21 cellular contexts compared by ENCODE assay signal in genomic region chr4:152992027-152992426, GRCh38. TPM values are rescaled to one million over a fixed set of nuclear protein-coding genes. Genes with fewer than 3 reads are reported as not detected.
A peak's percentile ranks its signal among the peaks of the same experiment; 100 is the strongest.
DNase-seq lines count a peak whose midpoint lies in the region; ATAC-seq, FAIRE-seq and TF ChIP-seq lines count a peak whose summit lies in the region.
"Had no signal": no experiment of that assay in that cellular context is flagged by ENCODE, and none has a peak within 500 bp of the region (broad histone marks: within the 10 kb centered on the region; RNA-seq: fewer than 3 reads in every experiment).

No MANE protein-coding gene starts in this region.

- no peaks in the 10 kb centered on the region for H3K36me3 ChIP-seq in K562 (ENCODE audit: control insufficient read depth, insufficient read depth, low read length)
- H3K36me3 ChIP-seq: tibial artery had no signal

- in situ Hi-C loops in K562 (cut with MboI): no loop called here

- peak overlapping the region; percentile 66 for H3K27ac ChIP-seq in 22Rv1
- H3K27ac ChIP-seq in K562 (ENCODE audit: extremely low read depth, low read depth, low read length): no peak overlapping the region
- H3K27ac ChIP-seq: tibial artery had no signal

- H3K4me1 Mint-ChIP-seq in osteocyte (ENCODE audit: unreplicated experiment): peaks cover 5% of the 10 kb centered on the region
- H3K4me1 Mint-ChIP-seq: CD4-positive, alpha-beta memory T cell; stimulated activated memory B cell treated with anti-CD40 and anti-IgM and Interleukin-4, amounts not matched to agents 10 μg/mL and 1 μg/mL and 100 μg/mL, for 72 hours had no signal

- H3K27me3 Mint-ChIP-seq in osteocyte (ENCODE audit: unreplicated experiment): no peaks in the 10 kb centered on the region

- no peak for TF ChIP-seq RAD21 in K562 (CRISPR knock-in tag; conservative IDR thresholded peaks at IDR 0.05 in 1 of 2, IDR thresholded peaks at IDR 0.05 in 1 of 2)

- no peaks in the 10 kb centered on the region for H3K9me3 ChIP-seq in K562 (replicated peaks; ENCODE audit: control insufficient read depth, insufficient read depth, low read depth, low read length)
- H3K9me3 ChIP-seq: tibial artery had no signal

- FAIRE-seq in K562 (lab: Jason Lieb, UNC): no peak
- FAIRE-seq: H1 had no signal

- H3K27me3 ChIP-seq in K562 (ENCODE audit: control insufficient read depth in 2 of 2, insufficient read depth in 2 of 2, low read length in 2 of 2): peaks cover 6 to 36% of the 10 kb centered on the region in 2 experiments
- H3K27me3 ChIP-seq: tibial artery had no signal

- no peak overlapping the region for H3K27ac Mint-ChIP-seq in osteocyte (ENCODE audit: unreplicated experiment)
- H3K27ac Mint-ChIP-seq: CD4-positive, alpha-beta memory T cell; stimulated activated memory B cell treated with anti-CD40 and anti-IgM and Interleukin-4, amounts not matched to agents 10 μg/mL and 1 μg/mL and 100 μg/mL, for 72 hours had no signal

- no peaks in the 10 kb centered on the region for H3K36me3 Mint-ChIP-seq in osteocyte (ENCODE audit: unreplicated experiment)
- H3K36me3 Mint-ChIP-seq: CD4-positive, alpha-beta memory T cell; stimulated activated memory B cell treated with anti-CD40 and anti-IgM and Interleukin-4, amounts not matched to agents 10 μg/mL and 1 μg/mL and 100 μg/mL, for 72 hours had no signal

- TF ChIP-seq EP300 in K562 (IDR thresholded peaks at IDR 0.05; ENCODE audit: low read length): no peak

- H2AFZ ChIP-seq in K562 (ENCODE audit: low read depth, low read length): 0 out of 2 replicates have a peak overlapping the region, but pooled peaks have one; percentile 6

- H3K9ac ChIP-seq in K562 (ENCODE audit: insufficient read depth in 1 of 2, low read depth in 2 of 2, low read length in 2 of 2): no peak overlapping the region

- H3K9me1 ChIP-seq in K562 (ENCODE audit: control insufficient read depth, insufficient read depth, low read length): no peaks in the 10 kb centered on the region

- no peak overlapping the region for H3K4me3 Mint-ChIP-seq in osteocyte (ENCODE audit: unreplicated experiment)
- H3K4me3 Mint-ChIP-seq: CD4-positive, alpha-beta memory T cell; stimulated activated memory B cell treated with anti-CD40 and anti-IgM and Interleukin-4, amounts not matched to agents 10 μg/mL and 1 μg/mL and 100 μg/mL, for 72 hours had no signal

- peaks cover 2 to 15% of the 10 kb centered on the region in 2 experiments; a peak in 3 of 5 replicates for H3K4me1 ChIP-seq in K562 (replicated peaks in 1 of 2; ENCODE audit: control insufficient read depth in 2 of 2, insufficient read depth in 2 of 2, low read length in 2 of 2)

- 0 out of 2 replicates have a peak, but pooled peaks have one; percentile 5 for TF ChIP-seq CTCF in 22Rv1 (IDR thresholded peaks at IDR 0.05)
- no peak for TF ChIP-seq CTCF in K562 (IDR thresholded peaks at IDR 0.05 in 2 of 3, conservative IDR thresholded peaks at IDR 0.05 in 1 of 3; ENCODE audit: insufficient read depth in 2 of 3, low read depth in 1 of 3, low read length in 3 of 3)
- no peak for TF ChIP-seq CTCF in osteocyte (IDR thresholded peaks at IDR 0.05)

- ATAC-seq in K562 (no peak), left lobe of liver (peak; percentile 44), HG02938 (IDR thresholded peaks at IDR 0.05; ENCODE audit: unreplicated experiment) (no peak), GM18907 (IDR thresholded peaks at IDR 0.05; ENCODE audit: unreplicated experiment) (no peak)
- ATAC-seq: activated CD4-positive, CD25-positive, alpha-beta regulatory T cell treated with anti-CD3 and anti-CD28 coated beads, Interleukin-2, amount 50 U/mL, for 24 hours; stimulated activated memory B cell treated with anti-CD40 and anti-IgM and Interleukin-4, amounts not matched to agents 10 μg/mL and 1 μg/mL and 100 μg/mL, for 72 hours had no signal

- no peak for TF ChIP-seq POLR2A in K562 (conservative IDR thresholded peaks at IDR 0.05)

- no peaks in the 10 kb centered on the region for H3K9me3 Mint-ChIP-seq in osteocyte (ENCODE audit: unreplicated experiment)
- H3K9me3 Mint-ChIP-seq: CD4-positive, alpha-beta memory T cell; stimulated activated memory B cell treated with anti-CD40 and anti-IgM and Interleukin-4, amounts not matched to agents 10 μg/mL and 1 μg/mL and 100 μg/mL, for 72 hours had no signal

- BruUV-seq in K562 (replicated peaks; lab: Mats Ljungman, UMichigan): no TSS peak

- intact Hi-C loops in K562 (cut with micrococcal nuclease): no loop called here

- H4K20me1 ChIP-seq in K562 (replicated peaks; ENCODE audit: control insufficient read depth, insufficient read depth, low read length): 0 out of 2 replicates have a peak, but pooled peaks cover 3% of the 10 kb centered on the region

- POLR2A ChIA-PET in K562 (lab: Yijun Ruan, JAX): interaction anchor here (0.6 kb wide), 1 partner anchor 11 kb away, joined by 3 read pairs; no protein-coding TSS in a partner anchor

- DNase-seq in HPDE6-E6E7 (ENCODE audit: extremely low spot score) (peak; percentile 98), K562 (ENCODE audit: extremely low read depth in 1 of 4, low spot score in 3 of 4) (no peak), left lobe of liver (ENCODE audit: low spot score) (no peak), osteocyte (ENCODE audit: extremely low spot score, unreplicated experiment) (no peak), dedifferentiated amniotic fluid mesenchymal stem cell (ENCODE audit: extremely low spot score) (no peak)
- DNase-seq: ACHN; CD4-positive, alpha-beta memory T cell; central memory CD4-positive, alpha-beta T cell; effector CD4-positive, alpha-beta T cell; MM.1S; NCI-H1694 treated with DMSO at 0.1 percent for 48 hours; retina; stimulated activated CD4-positive, alpha-beta T cell treated with anti-CD3 and anti-CD28 coated beads, Interleukin-15, amount 100 ng/mL, for 24 hours; T1000; tibial artery had no signal

- WGBS in K562 (ENCODE audit: insufficient coverage, low coverage, missing lambda C conversion rate): 34% methylated on average over 8 of the region's 8 CpGs

- no peak overlapping the region for H3K4me2 ChIP-seq in K562 (ENCODE audit: insufficient read depth, low read length)

- no peak overlapping the region for H3K4me3 ChIP-seq in K562
- H3K4me3 ChIP-seq: tibial artery had no signal

- CTCF ChIA-PET in K562 (lab: Yijun Ruan, JAX; ENCODE audit: low intra/inter-chr PET ratio): no interaction called here

- H3K79me2 ChIP-seq in K562 (ENCODE audit: control insufficient read depth, insufficient read depth, low read length): no peaks in the 10 kb centered on the region

TF ChIP-seq in K562, 482 proteins besides CTCF, POLR2A, EP300 and RAD21 (continues in another document):
- peak; percentile 85; the same call in 1 of the 2 replicates for TF ChIP-seq ATF7 (IDR thresholded peaks at IDR 0.05)
- no peak for TF ChIP-seq ZBTB2 (IDR thresholded peaks at IDR 0.05)
- 0 out of 2 replicates have a peak, but pooled peaks have one; percentile 7 for TF ChIP-seq JUN (IDR thresholded peaks at IDR 0.05; ENCODE audit: borderline replicate concordance, low read depth, low read length)
- no peak for TF ChIP-seq JUN (CRISPR knock-in tag; IDR thresholded peaks at IDR 0.05; ENCODE audit: borderline replicate concordance)
- TF ChIP-seq ATF3 (IDR thresholded peaks at IDR 0.05): peak; percentile 85
- TF ChIP-seq ATF3 (CRISPR knock-in tag; conservative IDR thresholded peaks at IDR 0.05): no peak

RNA-seq across cellular contexts. Expression of gene FHDC1, which starts 55.9 kb away (rescaled TPM):
- 0.83 and 1.1 TPM in 2 replicates for total RNA-seq in K562 (2011; cell fraction: chromatin; rRNA removed; ENCODE audit: low replicate concordance)
- total RNA-seq in K562 (2011; cell fraction: nucleolus; rRNA removed): 0.53 and 0.83 TPM in 2 replicates
- total RNA-seq in K562 (2011; cell fraction: nucleoplasm; rRNA removed): 0.51 and 0.69 TPM in 2 replicates
- total RNA-seq in K562 (2014; rRNA removed) (0.04 and 0.05 TPM in 2 replicates), K562 (2014; rRNA removed; fragmentation: Illumina TruSeq; extraction: Trizol) (0.07 and 0.10 TPM in 2 replicates), K562 (2015; rRNA removed; fragmentation: Illumina TruSeq; extraction: Trizol) (0.04 TPM in 2 replicates), K562 (2021) (0.16 and 0.18 TPM in 2 replicates), left lobe of liver (0.28 TPM), osteocyte (22.1 and 22.3 TPM in 2 replicates)
- polyA plus RNA-seq in K562 (2011; rRNA removed) (0.43 and 0.66 TPM in 2 replicates), K562 (2014; fragmentation: Illumina TruSeq; extraction: Trizol) (0.07 and 0.10 TPM in 2 replicates), K562 (2014; fragmentation: Nextera tagmentation; extraction: Ambion mirVana) (under 1 TPM; 0.01 to 0.08 TPM), K562 (2014; rRNA removed) (0.03 and 0.16 TPM in 2 replicates)
- polyA plus RNA-seq in K562 (2011; cell fraction: cytosol; rRNA removed): 0.33 and 0.59 TPM in 2 replicates
- 1.6 and 1.9 TPM in 2 replicates for polyA plus RNA-seq in K562 (2011; cell fraction: nucleus; rRNA removed)
- 0.12 and 0.24 TPM in 2 replicates for polyA plus RNA-seq in K562 (2012)
- 0.49 and 0.90 TPM in 2 replicates for polyA minus RNA-seq in K562 (2011; rRNA and poly(A)+ RNA removed)
- 0.76 and 1.6 TPM in 2 replicates for polyA minus RNA-seq in K562 (2011; cell fraction: cytosol; rRNA and poly(A)+ RNA removed)
- polyA minus RNA-seq in K562 (2011; cell fraction: nucleus; rRNA and poly(A)+ RNA removed): 0.67 and 1.1 TPM in 2 replicates

Comparison
In these comparisons a context has a peak if more than half of its experiments do, and no peak if none do; other contexts are left out.
1. RNA of gene FHDC1, which starts 55.9 kb away (total RNA-seq): 22.1 to 22.3 TPM in osteocyte; 0.28 TPM in left lobe of liver (single experiment) and 0.04 to 1.1 TPM in K562; every median in the first group is over 10 times any median in the second.